18 cellular contexts compared by ENCODE assay signal in the genomic region with DNA sequence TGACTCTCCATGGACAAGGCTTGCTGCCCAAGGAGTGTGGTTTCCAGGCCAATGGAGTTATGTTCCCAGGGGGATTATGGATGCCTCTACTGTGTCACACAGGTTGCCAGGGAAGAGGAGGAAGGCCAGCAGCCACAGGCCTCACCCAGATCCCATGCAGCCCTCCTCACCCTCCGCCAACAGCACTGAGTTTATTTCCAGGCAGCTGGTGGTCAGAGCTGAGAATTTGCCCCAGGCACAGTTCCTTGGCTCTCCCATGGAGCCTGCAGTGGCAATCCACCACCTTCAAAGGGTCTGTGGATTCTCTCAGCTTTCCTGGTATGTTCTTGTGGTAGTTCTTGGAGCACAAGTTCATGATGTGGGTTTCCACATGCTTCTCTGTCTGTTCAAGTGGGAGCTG.
DNase-seq lines count a peak whose midpoint lies in the region; ATAC-seq, FAIRE-seq and TF ChIP-seq lines count a peak whose summit lies in the region.
"Had no signal": no experiment of that assay in that cellular context is flagged by ENCODE, and none has a peak within 500 bp of the region (broad histone marks: within the 10 kb centered on the region; RNA-seq: fewer than 3 reads in every experiment).

No MANE protein-coding gene starts in this region.

- H3K18ac ChIP-seq in mesendoderm (ENCODE audit: low read length): no peak overlapping the region

- no peaks in the 10 kb centered on the region for H3K36me3 ChIP-seq in BLaER1 treated with 17β-estradiol and CSF1 and Interleukin-3, amounts not matched to agents 10 nM and 100 nM
- H3K36me3 ChIP-seq in mesendoderm (ENCODE audit: control insufficient read depth, insufficient read depth, low read length) (no peaks in the 10 kb centered on the region), gastrocnemius medialis (no peaks in the 10 kb centered on the region), kidney (ENCODE audit: control insufficient read depth in 1 of 2, insufficient read depth in 2 of 2, low read length in 2 of 2) (no peaks in the 10 kb centered on the region)
- H3K36me3 ChIP-seq: HAP-1, Peyer's patch had no signal

- no CpG with 5 or more reads among the region's 1 CpG for WGBS in mesendoderm (ENCODE audit: extremely low coverage, insufficient coverage, low lambda C conversion rate)

- no peak overlapping the region for H2AK5ac ChIP-seq in mesendoderm (ENCODE audit: low read length)

- no peaks in the 10 kb centered on the region for H3K4me1 Mint-ChIP-seq in activated T-helper 17 cell treated with anti-CD3 and anti-CD28 coated beads, Interleukin-2, amount 50 U/mL, for 72 hours

- H3K4me1 ChIP-seq in BLaER1 treated with 17β-estradiol and CSF1 and Interleukin-3, amounts not matched to agents 10 nM and 100 nM: peaks cover 0 to 12% (median 10%) of the 10 kb centered on the region in 10 experiments; a peak in 12 of 20 replicates
- H3K4me1 ChIP-seq in mesendoderm (ENCODE audit: control insufficient read depth, low read depth, low read length) (no peaks in the 10 kb centered on the region), gastrocnemius medialis (no peaks in the 10 kb centered on the region), kidney (ENCODE audit: control insufficient read depth in 1 of 2, insufficient read depth in 1 of 2, low read depth in 1 of 2, low read length in 2 of 2) (no peaks in the 10 kb centered on the region)
- H3K4me1 ChIP-seq: Caco-2, HAP-1, Peyer's patch had no signal

- H3K4me3 ChIP-seq in BLaER1 treated with 17β-estradiol and CSF1 and Interleukin-3, amounts not matched to agents 10 nM and 100 nM: no peak overlapping the region
- no peak overlapping the region for H3K4me3 ChIP-seq in astrocyte of the spinal cord (ENCODE audit: low read depth, low read length)
- no peak overlapping the region for H3K4me3 ChIP-seq in mesendoderm (ENCODE audit: low read length)
- no peak overlapping the region for H3K4me3 ChIP-seq in gastrocnemius medialis
- no peak overlapping the region for H3K4me3 ChIP-seq in kidney (ENCODE audit: low read length in 2 of 2)
- H3K4me3 ChIP-seq: HAP-1, Peyer's patch had no signal

- H3K9me3 ChIP-seq in BLaER1 treated with 17β-estradiol and CSF1 and Interleukin-3, amounts not matched to agents 10 nM and 100 nM (replicated peaks in 1 of 11): peaks cover 13 to 52% (median 30%) of the 10 kb centered on the region in 11 experiments; a peak in 19 of 22 replicates
- H3K9me3 ChIP-seq in gastrocnemius medialis: no peaks in the 10 kb centered on the region
- H3K9me3 ChIP-seq in kidney (ENCODE audit: control insufficient read depth in 1 of 2, low read length in 2 of 2): peaks cover 0 to 3% of the 10 kb centered on the region in 2 donors
- H3K9me3 ChIP-seq: Caco-2, HAP-1, Peyer's patch had no signal

- H3K4me2 ChIP-seq in BLaER1 treated with 17β-estradiol and CSF1 and Interleukin-3, amounts not matched to agents 10 nM and 100 nM: peak overlapping the region in 7 of 11 experiments; percentile 37 to 56 (median 46); a peak in 13 of 22 replicates
- no peak overlapping the region for H3K4me2 ChIP-seq in mesendoderm (ENCODE audit: low read length)

- H2BK120ac ChIP-seq in mesendoderm (ENCODE audit: low read depth, low read length): no peak overlapping the region

- no peak overlapping the region for H3K9ac ChIP-seq in BLaER1 treated with 17β-estradiol and CSF1 and Interleukin-3, amounts not matched to agents 10 nM and 100 nM
- H3K9ac ChIP-seq in mesendoderm (ENCODE audit: low read length) (no peak overlapping the region), kidney (ENCODE audit: low read length in 2 of 2) (no peak overlapping the region)

- H3K27me3 Mint-ChIP-seq in activated T-helper 17 cell treated with anti-CD3 and anti-CD28 coated beads, Interleukin-2, amount 50 U/mL, for 72 hours: peaks cover 3% of the 10 kb centered on the region

- no peak for TF ChIP-seq POLR2A in gastrocnemius medialis (IDR thresholded peaks at IDR 0.05)

- H2BK15ac ChIP-seq in mesendoderm (replicated peaks; ENCODE audit: low read depth): no peak overlapping the region

- no peak for FAIRE-seq in kidney (lab: Jason Lieb, UNC)

- no peak overlapping the region for H3K23ac ChIP-seq in mesendoderm (ENCODE audit: low read length)

- peaks cover 6% of the 10 kb centered on the region for H3K9me3 Mint-ChIP-seq in activated T-helper 17 cell treated with anti-CD3 and anti-CD28 coated beads, Interleukin-2, amount 50 U/mL, for 72 hours

- H3K36me3 Mint-ChIP-seq in activated T-helper 17 cell treated with anti-CD3 and anti-CD28 coated beads, Interleukin-2, amount 50 U/mL, for 72 hours (ENCODE audit: low read depth): no peaks in the 10 kb centered on the region

- intact Hi-C loops in gastrocnemius medialis (cut with DNase I; ENCODE audit: low total_unique reads) (no loop called here), kidney (cut with DNase I) (no loop called here)

- DNase-seq in NCI-H226: peak; percentile 51
- DNase-seq in astrocyte of the spinal cord (ENCODE audit: low read depth, low spot score): peak; percentile 75
- DNase-seq in mesendoderm: peak; percentile 39
- DNase-seq in gastrocnemius medialis: no peak
- DNase-seq in kidney: no peak
- DNase-seq: ACHN, Caco-2, GDM1, NCI-H1930, NCI-H2171, NCI-H510A, Peyer's patch, SHP77 had no signal

- no peak overlapping the region for H3K4me3 Mint-ChIP-seq in activated T-helper 17 cell treated with anti-CD3 and anti-CD28 coated beads, Interleukin-2, amount 50 U/mL, for 72 hours

- in situ Hi-C loops in astrocyte of the spinal cord (cut with HindIII; ENCODE audit: low sequenced_read_pairs) (no loop called here), gastrocnemius medialis (cut with MboI; ENCODE audit: low sequenced_read_pairs in 4 of 4) (no loop called here)

- no peaks in the 10 kb centered on the region for H3K79me1 ChIP-seq in mesendoderm (ENCODE audit: low read length)

- H4K5ac ChIP-seq in mesendoderm (ENCODE audit: low read length): no peak overlapping the region

- TF ChIP-seq CTCF in astrocyte of the spinal cord (IDR thresholded peaks at IDR 0.05; ENCODE audit: low read depth, low read length) (no peak), gastrocnemius medialis (IDR thresholded peaks at IDR 0.05 in 4 of 5, conservative IDR thresholded peaks at IDR 0.05 in 1 of 5) (no peak), kidney (IDR thresholded peaks at IDR 0.05; ENCODE audit: borderline replicate concordance, extremely low read depth, insufficient read depth) (no peak)

- H3K4ac ChIP-seq in mesendoderm (ENCODE audit: low read depth, low read length): no peak overlapping the region

- no peaks in the 10 kb centered on the region for H3K79me2 ChIP-seq in mesendoderm (ENCODE audit: control insufficient read depth, insufficient read depth, low read length)

- no peak overlapping the region for H3K27ac ChIP-seq in BLaER1 treated with 17β-estradiol and CSF1 and Interleukin-3, amounts not matched to agents 10 nM and 100 nM
- H3K27ac ChIP-seq in mesendoderm (ENCODE audit: low read depth, low read length) (no peak overlapping the region), gastrocnemius medialis (no peak overlapping the region), kidney (ENCODE audit: low read depth in 2 of 2, low read length in 2 of 2) (no peak overlapping the region)
- H3K27ac ChIP-seq: C4-2B, Peyer's patch had no signal

- no peaks in the 10 kb centered on the region for H4K20me1 ChIP-seq in BLaER1 treated with 17β-estradiol and CSF1 and Interleukin-3, amounts not matched to agents 10 nM and 100 nM

- ATAC-seq in GM18870 (IDR thresholded peaks at IDR 0.05; ENCODE audit: unreplicated experiment) (no peak), gastrocnemius medialis (no peak)
- no peak for ATAC-seq in activated T-helper 17 cell treated with anti-CD3 and anti-CD28 coated beads, Interleukin-2, amount 50 U/mL, for 72 hours (replicated peaks)

- no peak overlapping the region for H4K8ac ChIP-seq in mesendoderm (ENCODE audit: low read depth, low read length)

- H3K27me3 ChIP-seq in BLaER1 treated with 17β-estradiol and CSF1 and Interleukin-3, amounts not matched to agents 10 nM and 100 nM: no peaks in the 10 kb centered on the region
- H3K27me3 ChIP-seq in mesendoderm (ENCODE audit: insufficient read depth, low read length, poor library complexity): no peaks in the 10 kb centered on the region
- no peaks in the 10 kb centered on the region for H3K27me3 ChIP-seq in gastrocnemius medialis
- H3K27me3 ChIP-seq: Peyer's patch had no signal

- H2BK5ac ChIP-seq in mesendoderm (ENCODE audit: low read length): no peak overlapping the region

- H3K56ac ChIP-seq in mesendoderm (ENCODE audit: low read length): no peak overlapping the region

- H3K27ac Mint-ChIP-seq in activated T-helper 17 cell treated with anti-CD3 and anti-CD28 coated beads, Interleukin-2, amount 50 U/mL, for 72 hours: no peak overlapping the region

Comparison
In these comparisons a context has a peak if more than half of its experiments do, and no peak if none do; other contexts are left out.
1. DNase-seq: peak in NCI-H226 (single experiment), astrocyte of the spinal cord (single experiment) and mesendoderm (single experiment); none in gastrocnemius medialis (0 of 2) and kidney (single experiment).